Comparison of ENCODE assay signal across 17 cellular contexts in the genomic region with DNA sequence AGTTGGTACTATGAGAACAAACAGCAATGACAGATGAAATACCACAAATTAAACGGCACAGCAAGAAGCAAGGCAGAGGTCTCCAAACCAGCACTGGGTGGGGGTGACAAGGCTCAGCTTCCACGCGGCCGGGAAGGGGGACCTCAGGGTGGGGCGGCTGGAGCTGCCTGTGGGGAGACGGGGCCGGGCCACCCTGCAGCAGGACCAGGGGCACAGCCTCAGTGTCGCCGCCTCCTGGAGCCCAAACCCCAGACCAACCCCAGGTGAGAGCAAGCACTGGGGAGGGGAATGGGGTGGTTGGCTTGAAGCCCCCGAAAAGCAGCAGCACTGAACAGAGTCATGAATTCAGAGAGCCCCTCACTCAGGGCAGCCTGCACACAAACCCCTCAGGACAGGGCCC. TPM values are rescaled to one million over a fixed set of nuclear protein-coding genes. Genes with fewer than 3 reads are reported as not detected.
DNase-seq lines count a peak whose midpoint lies in the region; ATAC-seq and TF ChIP-seq lines count a peak whose summit lies in the region.
"Had no signal": no experiment of that assay in that cellular context is flagged by ENCODE, and none has a peak within 500 bp of the region (broad histone marks: within the 10 kb centered on the region; RNA-seq: fewer than 3 reads in every experiment).

No MANE protein-coding gene starts in this region.

- no peaks in the 10 kb centered on the region for H3K27me3 ChIP-seq in H7 (ENCODE audit: control insufficient read depth, insufficient read depth, low read length)
- no peaks in the 10 kb centered on the region for H3K27me3 ChIP-seq in mesenchymal stem cell (ENCODE audit: control insufficient read depth in 1 of 2, insufficient read depth in 1 of 2, low read length in 2 of 2)

- H3K23ac ChIP-seq in mesenchymal stem cell (ENCODE audit: low read length in 2 of 2): no peak overlapping the region

- H2BK15ac ChIP-seq in mesenchymal stem cell (ENCODE audit: low read depth, poor library complexity, severe bottlenecking): no peak overlapping the region

- H3K9me3 Mint-ChIP-seq in glutamatergic neuron (ENCODE audit: unreplicated experiment): peaks cover 1% of the 10 kb centered on the region
- no peaks in the 10 kb centered on the region for H3K9me3 Mint-ChIP-seq in stimulated activated effector memory CD8-positive, alpha-beta T cell treated with anti-CD3 and anti-CD28 coated beads, Interleukin-12 subunit alpha, Interleukin-12 subunit beta, amount 100 ng/mL, for 72 hours
- H3K9me3 Mint-ChIP-seq: CD4-positive, alpha-beta T cell had no signal

- H3K18ac ChIP-seq in mesenchymal stem cell (ENCODE audit: low read depth in 1 of 2, low read length in 2 of 2): no peak overlapping the region

- no peak for TF ChIP-seq CTCF in glutamatergic neuron (IDR thresholded peaks at IDR 0.05; ENCODE audit: partially characterized antibody, unreplicated experiment)

- H3K4me1 Mint-ChIP-seq in T-helper 17 cell (no peaks in the 10 kb centered on the region), glutamatergic neuron (ENCODE audit: low read depth, unreplicated experiment) (no peaks in the 10 kb centered on the region)
- H3K4me1 Mint-ChIP-seq in stimulated activated effector memory CD8-positive, alpha-beta T cell treated with anti-CD3 and anti-CD28 coated beads, Interleukin-12 subunit alpha, Interleukin-12 subunit beta, amount 100 ng/mL, for 72 hours: no peaks in the 10 kb centered on the region

- H2AFZ ChIP-seq in mesenchymal stem cell (ENCODE audit: low read depth, low read length): no peak overlapping the region
- H2AFZ ChIP-seq: GM23248 had no signal

- no peak overlapping the region for H3K9ac ChIP-seq in mesenchymal stem cell (ENCODE audit: low read length)
- H3K9ac ChIP-seq: GM23248 had no signal

- no peak overlapping the region for H4K91ac ChIP-seq in mesenchymal stem cell (ENCODE audit: low read length)

- no peak overlapping the region for H3K4ac ChIP-seq in mesenchymal stem cell (ENCODE audit: low read depth in 1 of 2, low read length in 2 of 2)

- DNase-seq in H7: peak; percentile 32
- no peak for DNase-seq in T-helper 17 cell
- no peak for DNase-seq in mesenchymal stem cell
- DNase-seq in glutamatergic neuron: no peak
- no peak for DNase-seq in GDM1 (lab: John Stamatoyannopoulos, UW)
- DNase-seq in stimulated activated effector memory CD8-positive, alpha-beta T cell treated with anti-CD3 and anti-CD28 coated beads, Interleukin-12 subunit alpha, Interleukin-12 subunit beta, amount 100 ng/mL, for 72 hours (ENCODE audit: low spot score in 2 of 2): no peak
- DNase-seq: AML-193; Caco-2; CD4-positive, alpha-beta T cell; DMS153; DMS79; GF-D8; GM23248; HCEC 1CT had no signal

- no peak overlapping the region for H2BK5ac ChIP-seq in mesenchymal stem cell (ENCODE audit: low read depth, low read length, poor library complexity, severe bottlenecking)

- WGBS in mesenchymal stem cell: over 99% methylated on average over 6 of the region's 10 CpGs

- H3K4me3 ChIP-seq in H7 (ENCODE audit: insufficient read depth, low read depth, low read length) (no peak overlapping the region), mesenchymal stem cell (ENCODE audit: insufficient read depth in 1 of 2, low read depth in 1 of 2, low read length in 2 of 2) (no peak overlapping the region)
- H3K4me3 ChIP-seq: GM23248 had no signal

- H3K27me3 Mint-ChIP-seq in T-helper 17 cell: no peaks in the 10 kb centered on the region
- H3K27me3 Mint-ChIP-seq in glutamatergic neuron (ENCODE audit: unreplicated experiment): peaks cover 3% of the 10 kb centered on the region
- H3K27me3 Mint-ChIP-seq: CD4-positive, alpha-beta T cell had no signal

- no peak overlapping the region for H3K4me2 ChIP-seq in mesenchymal stem cell (ENCODE audit: low read length, poor library complexity, severe bottlenecking)

- no peak overlapping the region for H2BK120ac ChIP-seq in mesenchymal stem cell (ENCODE audit: low read depth, low read length)

- H3K36me3 ChIP-seq in H7 (replicated peaks; ENCODE audit: control insufficient read depth, insufficient read depth, low read length) (peaks cover 17% of the 10 kb centered on the region), mesenchymal stem cell (ENCODE audit: control insufficient read depth in 1 of 2, insufficient read depth in 2 of 2, low read depth in 1 of 2, low read length in 2 of 2) (peaks cover 44 to 65% of the 10 kb centered on the region in 2 experiments)

- no peaks in the 10 kb centered on the region for H3K9me3 ChIP-seq in T-helper 17 cell (ENCODE audit: control insufficient read depth, low read length, poor library complexity, severe bottlenecking)
- H3K9me3 ChIP-seq in mesenchymal stem cell (ENCODE audit: control insufficient read depth, low read length): no peaks in the 10 kb centered on the region
- H3K9me3 ChIP-seq: Caco-2 had no signal

- no peak overlapping the region for H3K27ac ChIP-seq in mesenchymal stem cell (ENCODE audit: low read length, poor library complexity, severe bottlenecking)
- H3K27ac ChIP-seq: C4-2B, GM23248, HL-60 had no signal

- H2BK12ac ChIP-seq in mesenchymal stem cell (ENCODE audit: low read length in 2 of 2): no peak overlapping the region

- H3K36me3 Mint-ChIP-seq in T-helper 17 cell (ENCODE audit: low read depth): peaks cover 5% of the 10 kb centered on the region
- H3K36me3 Mint-ChIP-seq in glutamatergic neuron (ENCODE audit: unreplicated experiment): no peaks in the 10 kb centered on the region
- H3K36me3 Mint-ChIP-seq in stimulated activated effector memory CD8-positive, alpha-beta T cell treated with anti-CD3 and anti-CD28 coated beads, Interleukin-12 subunit alpha, Interleukin-12 subunit beta, amount 100 ng/mL, for 72 hours: peaks cover 51% of the 10 kb centered on the region

- H3K4me3 Mint-ChIP-seq in T-helper 17 cell (no peak overlapping the region), glutamatergic neuron (ENCODE audit: unreplicated experiment) (no peak overlapping the region)
- no peak overlapping the region for H3K4me3 Mint-ChIP-seq in stimulated activated effector memory CD8-positive, alpha-beta T cell treated with anti-CD3 and anti-CD28 coated beads, Interleukin-12 subunit alpha, Interleukin-12 subunit beta, amount 100 ng/mL, for 72 hours
- H3K4me3 Mint-ChIP-seq: CD4-positive, alpha-beta T cell had no signal

- ATAC-seq in T-helper 17 cell (no peak), GM21526 (IDR thresholded peaks at IDR 0.05; ENCODE audit: low FRiP score, unreplicated experiment) (no peak)
- no peak for ATAC-seq in stimulated activated effector memory CD8-positive, alpha-beta T cell treated with anti-CD3 and anti-CD28 coated beads, Interleukin-12 subunit alpha, Interleukin-12 subunit beta, amount 100 ng/mL, for 72 hours

- peak overlapping the region; percentile 7 for H2AK5ac ChIP-seq in mesenchymal stem cell (ENCODE audit: low read length, severe bottlenecking)

- no peak overlapping the region for H4K8ac ChIP-seq in mesenchymal stem cell (ENCODE audit: low read length)

- H3K14ac ChIP-seq in mesenchymal stem cell (ENCODE audit: low read length in 2 of 2): no peak overlapping the region

- H3K27ac Mint-ChIP-seq in T-helper 17 cell (peak overlapping the region; percentile 32), glutamatergic neuron (ENCODE audit: unreplicated experiment) (no peak overlapping the region)
- no peak overlapping the region for H3K27ac Mint-ChIP-seq in stimulated activated effector memory CD8-positive, alpha-beta T cell treated with anti-CD3 and anti-CD28 coated beads, Interleukin-12 subunit alpha, Interleukin-12 subunit beta, amount 100 ng/mL, for 72 hours
- H3K27ac Mint-ChIP-seq: CD4-positive, alpha-beta T cell had no signal

- peaks cover 22% of the 10 kb centered on the region for H3K79me1 ChIP-seq in mesenchymal stem cell (replicated peaks; ENCODE audit: low read length, poor library complexity, severe bottlenecking)

- peaks cover 65% of the 10 kb centered on the region for H3K4me1 ChIP-seq in mesenchymal stem cell (ENCODE audit: control insufficient read depth, insufficient read depth, low read depth, low read length)

RNA-seq across cellular contexts. Expression of a gene that starts 49.3 kb away (rescaled TPM):
- 32.4 and 32.8 TPM in 2 replicates for total RNA-seq in H7 (2014; rRNA removed; shearing (Covaris generic))
- total RNA-seq in T-helper 17 cell (10 to 100 TPM in 1 of 2 donors, 1 to 10 TPM in 1; 10.0 to 22.1 TPM), glutamatergic neuron (ENCODE audit: unreplicated experiment) (12.8 TPM)
- 5.7 TPM for polyA plus RNA-seq in mesenchymal stem cell (2013, experiment 1 of 2)
- polyA plus RNA-seq in mesenchymal stem cell (2013, experiment 2 of 2): 5.0 TPM

RNA-seq across cellular contexts. Expression of a gene that starts 49.9 kb away (rescaled TPM):
- 82.5 and 101 TPM in 2 replicates for total RNA-seq in H7 (2014; rRNA removed; shearing (Covaris generic))
- 10 to 100 TPM; 10.7 to 13.7 TPM for total RNA-seq in T-helper 17 cell
- 20.2 TPM for polyA plus RNA-seq in mesenchymal stem cell (2013, experiment 1 of 2)
- 15.3 TPM for polyA plus RNA-seq in mesenchymal stem cell (2013, experiment 2 of 2)
- 15.2 TPM for total RNA-seq in glutamatergic neuron (ENCODE audit: unreplicated experiment)

RNA-seq across cellular contexts. Expression of a gene that starts 55.9 kb away (rescaled TPM):
- total RNA-seq in H7 (2014; rRNA removed; shearing (Covaris generic)): 60.5 and 82.1 TPM in 2 replicates
- total RNA-seq in T-helper 17 cell (10 to 100 TPM; 89.7 to 97.5 TPM), glutamatergic neuron (ENCODE audit: unreplicated experiment) (879 TPM)
- 67.0 TPM for polyA plus RNA-seq in mesenchymal stem cell (2013, experiment 1 of 2)
- polyA plus RNA-seq in mesenchymal stem cell (2013, experiment 2 of 2): 68.6 TPM
